Comparison of ENCODE assay signal across 18 cellular contexts in genomic region chr14:101982621-101983020, GRCh38.
"Had no signal": no experiment of that assay in that cellular context is flagged by ENCODE, and none has a peak within 500 bp of the region (broad histone marks: within the 10 kb centered on the region; RNA-seq: fewer than 3 reads in every experiment).

No MANE protein-coding gene starts in this region.

- H3K4me3 ChIP-seq: esophagus squamous epithelium, gastroesophageal sphincter, lung, right atrium auricular region, stomach, thoracic aorta had no signal

- H3K27ac ChIP-seq: esophagus squamous epithelium, right atrium auricular region had no signal

- DNase-seq: effector memory CD8-positive, alpha-beta T cell; esophagus squamous epithelium; foreskin fibroblast; glutamatergic neuron; left colon; left ventricle myocardium superior; naive thymus-derived CD4-positive, alpha-beta T cell; nephron progenitor cell; small intestine; stimulated activated CD4-positive, alpha-beta T cell treated with anti-CD3 and anti-CD28 coated beads, Interleukin-12 subunit alpha, Interleukin-12 subunit beta, amount 100 ng/mL, for 4 hours; stimulated activated naive CD4-positive, alpha-beta T cell; stomach; substantia nigra; trophoblast cell had no signal

- H3K27me3 ChIP-seq: esophagus squamous epithelium, gastroesophageal sphincter, right atrium auricular region, stomach had no signal

- H3K9me3 ChIP-seq: esophagus squamous epithelium, gastroesophageal sphincter, right atrium auricular region, stomach, thoracic aorta had no signal
